ENCODE assay signal across 15 cellular contexts in the genomic region with DNA sequence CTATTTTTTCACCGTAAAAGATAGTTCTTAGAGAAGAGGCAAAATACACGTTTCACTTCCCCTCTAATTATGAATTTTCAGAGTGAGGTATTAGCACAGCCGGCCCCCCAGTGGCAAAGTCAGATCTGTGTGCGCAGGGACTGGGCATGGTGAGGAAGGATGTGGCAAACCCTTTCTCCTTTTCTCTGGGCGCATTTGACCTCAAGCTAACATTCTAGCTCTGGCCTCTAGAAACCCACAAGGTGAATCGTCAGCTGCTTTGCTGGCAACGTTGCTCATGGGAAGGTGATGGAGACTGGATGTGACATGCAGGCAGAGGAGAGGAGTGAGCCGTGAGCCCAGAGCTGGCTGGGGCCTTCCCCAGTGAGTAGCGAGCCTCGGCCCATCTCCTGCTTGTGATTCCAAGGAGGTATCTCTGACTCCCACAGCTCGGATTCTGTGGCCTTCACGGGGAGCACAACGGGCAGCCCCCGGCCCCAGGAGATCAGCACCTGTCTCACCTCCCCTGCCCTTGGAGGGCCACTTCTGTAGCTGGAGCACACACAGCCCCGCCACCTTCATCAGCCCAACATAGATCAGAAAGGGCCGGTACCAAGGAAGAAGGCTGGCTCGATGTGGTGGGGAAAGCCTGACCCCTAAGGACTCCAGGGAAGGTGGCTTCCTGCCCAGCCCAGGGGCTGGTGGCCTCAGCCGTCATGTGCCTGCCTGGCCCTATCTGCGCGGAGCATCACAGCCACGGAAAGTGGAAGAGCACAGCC.
A peak's percentile ranks its signal among the peaks of the same experiment; 100 is the strongest.
DNase-seq lines count a peak whose midpoint lies in the region; ATAC-seq and TF ChIP-seq lines count a peak whose summit lies in the region.
"Had no signal": no experiment of that assay in that cellular context is flagged by ENCODE, and none has a peak within 500 bp of the region (broad histone marks: within the 10 kb centered on the region; RNA-seq: fewer than 3 reads in every experiment).

No MANE protein-coding gene starts in this region.

- 78 to 83% methylated on average over 21 of the region's 21 CpGs for WGBS in heart right ventricle, 2 donors

- H2AFZ ChIP-seq in Loucy (ENCODE audit: low read length) = no peak overlapping the region

- H3K4me1 ChIP-seq in heart right ventricle = no peaks in the 10 kb centered on the region
- H3K4me1 ChIP-seq in Loucy (ENCODE audit: insufficient read depth, low read length, poor library complexity, severe bottlenecking) = peaks cover 27% of the 10 kb centered on the region

- H3K9me2 ChIP-seq in Loucy (replicated peaks; ENCODE audit: low read depth, low read length) = no peaks in the 10 kb centered on the region

- no peak overlapping the region for H3K4me3 ChIP-seq in heart right ventricle
- H3K4me3 ChIP-seq in Loucy (ENCODE audit: low read length, poor library complexity, severe bottlenecking) = peak overlapping the region; percentile 47
- H3K4me3 ChIP-seq in MG63 = no peak overlapping the region

- DNase-seq in left ventricle myocardium superior = peak; percentile 6
- DNase-seq in heart right ventricle = no peak
- DNase-seq in MG63 = no peak
- no peak for DNase-seq in HuH-7.5 (ENCODE audit: low spot score)
- DNase-seq in activated CD4-positive, alpha-beta T cell treated with anti-CD3 and anti-CD28 coated beads for 4 hours = no peak
- DNase-seq: DMS 273 treated with DMSO at 0.1 percent for 48 hours; hypothalamus; KBM-7; mesendoderm; PC-3; stimulated activated CD4-positive, alpha-beta T cell treated with anti-CD3 and anti-CD28 coated beads, Interleukin-15, amount 100 ng/mL, for 24 hours; stimulated activated CD8-positive, alpha-beta memory T cell treated with anti-CD3 and anti-CD28 coated beads, Interleukin-4, amount 100 ng/mL, for 48 hours had no signal

- no peak for ATAC-seq in left ventricle myocardium superior
- ATAC-seq in heart right ventricle = no peak
- peak; percentile 51 for ATAC-seq in HG02588 (IDR thresholded peaks at IDR 0.05; ENCODE audit: unreplicated experiment)
- ATAC-seq in GM21717 (IDR thresholded peaks at IDR 0.05; ENCODE audit: unreplicated experiment) = no peak
- ATAC-seq: PC-3 had no signal

- H3K36me3 ChIP-seq in heart right ventricle (no peaks in the 10 kb centered on the region), Loucy (ENCODE audit: insufficient read depth, low read length) (peaks cover 21% of the 10 kb centered on the region; the same call in 1 of the 2 replicates), MG63 (no peaks in the 10 kb centered on the region)

- H3K9ac ChIP-seq in Loucy (ENCODE audit: low read depth, low read length, poor library complexity, severe bottlenecking) = peak overlapping the region; percentile 24

- H3K79me2 ChIP-seq in Loucy (ENCODE audit: insufficient read depth, low read length) = no peaks in the 10 kb centered on the region

- H3K27ac ChIP-seq in heart right ventricle = no peak overlapping the region

- peaks cover 0 to 20% (median 2%) of the 10 kb centered on the region in 11 donors for H3K9me3 ChIP-seq in heart right ventricle
- H3K9me3 ChIP-seq in Loucy (ENCODE audit: insufficient read depth, low read depth, low read length) = no peaks in the 10 kb centered on the region
- H3K9me3 ChIP-seq in MG63 = no peaks in the 10 kb centered on the region

- no peaks in the 10 kb centered on the region for H4K20me1 ChIP-seq in Loucy (ENCODE audit: insufficient read depth, low read length, poor library complexity, severe bottlenecking)

- H3F3A ChIP-seq in Loucy (ENCODE audit: low read depth) = peaks cover 2% of the 10 kb centered on the region; the same call in 1 of the 2 replicates

- TF ChIP-seq CTCF in heart right ventricle (IDR thresholded peaks at IDR 0.05) (no peak), Loucy (conservative IDR thresholded peaks at IDR 0.05; ENCODE audit: low read length) (no peak)

- H3K27me3 ChIP-seq in heart right ventricle (peaks cover 0 to 28% (median 6%) of the 10 kb centered on the region in 7 donors), Loucy (ENCODE audit: insufficient read depth, low read length, poor library complexity, severe bottlenecking) (no peaks in the 10 kb centered on the region), MG63 (no peaks in the 10 kb centered on the region; the same call in 1 of the 2 replicates)

- peak overlapping the region; percentile 63 for H3K4me2 ChIP-seq in Loucy (ENCODE audit: low read depth, low read length, poor library complexity, severe bottlenecking)

- intact Hi-C loops in left ventricle myocardium superior (cut with micrococcal nuclease) = no loop called here
- intact Hi-C loops in heart right ventricle (cut with DNase I) = no loop called here
